In the genomic region with DNA sequence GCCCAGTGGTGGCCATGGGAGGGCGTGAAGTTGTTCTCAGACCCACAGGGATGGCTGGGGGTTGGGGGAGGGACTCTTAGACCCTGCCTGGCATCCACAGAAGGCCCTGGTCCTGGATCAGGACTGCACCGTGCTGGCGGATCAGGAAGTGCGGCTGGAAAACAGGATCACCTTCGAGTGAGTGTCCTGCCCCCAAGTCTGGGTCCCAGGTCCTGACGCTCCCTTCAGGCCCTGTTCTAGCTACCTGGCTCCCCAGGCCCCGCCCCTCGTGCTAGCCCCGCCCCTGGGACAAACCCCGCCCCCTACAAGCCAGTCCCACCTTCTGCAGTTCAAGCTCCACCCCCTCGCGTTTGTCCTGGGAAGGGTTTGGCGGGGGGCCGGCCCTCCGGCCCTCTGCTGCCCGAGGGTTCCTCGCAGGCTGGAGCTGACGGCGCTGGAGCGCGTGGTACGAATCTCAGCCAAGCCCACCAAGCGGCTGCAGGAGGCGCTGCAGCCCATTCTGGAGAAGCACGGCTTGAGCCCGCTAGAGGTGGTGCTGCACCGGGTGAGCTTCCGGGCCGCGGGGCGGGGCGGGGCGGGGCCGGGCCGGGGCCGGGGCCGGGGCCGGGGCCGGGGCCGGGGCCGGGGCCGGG, we compare ENCODE assay signal across 8 cellular contexts. TPM values are rescaled to one million over a fixed set of nuclear protein-coding genes. Genes with fewer than 3 reads are reported as not detected.
DNase-seq lines count a peak whose midpoint lies in the region; ATAC-seq and TF ChIP-seq lines count a peak whose summit lies in the region.

No MANE protein-coding gene starts in this region.

- no peak overlapping the region for H3K27ac ChIP-seq in DND-41 (ENCODE audit: low read length)
- H3K27ac ChIP-seq in vagina = peak overlapping the region; percentile 39

- ATAC-seq in DND-41 (ENCODE audit: insufficient read depth, low read depth) (no peak), HG02798 (IDR thresholded peaks at IDR 0.05; ENCODE audit: poor library complexity, unreplicated experiment) (peak; percentile 68)
- peak; percentile 68 to 87 for ATAC-seq in activated T-cell treated with anti-CD3 and anti-CD28 coated beads, Interleukin-2, amount 50 U/mL, for 72 hours (replicated peaks in 1 of 2)

- H3K9me3 Mint-ChIP-seq in activated T-cell treated with anti-CD3 and anti-CD28 coated beads, Interleukin-2, amount 50 U/mL, for 72 hours = no peaks in the 10 kb centered on the region
- H3K9me3 Mint-ChIP-seq in neural crest cell = no peaks in the 10 kb centered on the region

- H4K20me1 ChIP-seq in DND-41 (ENCODE audit: insufficient read depth, low read length) = no peaks in the 10 kb centered on the region

- no peaks in the 10 kb centered on the region for H3K27me3 Mint-ChIP-seq in activated T-cell treated with anti-CD3 and anti-CD28 coated beads, Interleukin-2, amount 50 U/mL, for 72 hours (ENCODE audit: low read depth)
- peaks cover 12% of the 10 kb centered on the region for H3K27me3 Mint-ChIP-seq in neural crest cell (ENCODE audit: low read depth)

- H3K9ac ChIP-seq in DND-41 (ENCODE audit: low read depth, low read length) = no peak overlapping the region

- H3K4me2 ChIP-seq in DND-41 (ENCODE audit: insufficient read depth, low read length) = no peak overlapping the region

- DNase-seq in DND-41 (no peak), NCI-H460 (ENCODE audit: extremely low read depth, low read depth) (peak; percentile 90), fibroblast of peridontal ligament (ENCODE audit: extremely low read depth) (peak; percentile 60), neural crest cell (ENCODE audit: low read depth, low spot score) (peak; percentile 87), vagina (ENCODE audit: extremely low spot score in 2 of 2) (no peak), SHP77 treated with DMSO at 0.1 percent for 48 hours (lab: John Stamatoyannopoulos, UW) (no peak)
- peak; percentile 60 to 82 for DNase-seq in activated T-cell treated with anti-CD3 and anti-CD28 coated beads, Interleukin-2, amount 50 U/mL, for 72 hours

- no peak overlapping the region for H2AFZ ChIP-seq in DND-41 (ENCODE audit: low read depth, low read length)

- H3K36me3 ChIP-seq in DND-41 (ENCODE audit: insufficient read depth, low read length) = no peaks in the 10 kb centered on the region
- H3K36me3 ChIP-seq in vagina = no peaks in the 10 kb centered on the region

- peaks cover 67% of the 10 kb centered on the region for H3K4me1 Mint-ChIP-seq in activated T-cell treated with anti-CD3 and anti-CD28 coated beads, Interleukin-2, amount 50 U/mL, for 72 hours (ENCODE audit: low read depth)
- peaks cover 26% of the 10 kb centered on the region for H3K4me1 Mint-ChIP-seq in neural crest cell

- peaks cover 7 to 8% of the 10 kb centered on the region in 2 donors for H3K36me3 Mint-ChIP-seq in activated T-cell treated with anti-CD3 and anti-CD28 coated beads, Interleukin-2, amount 50 U/mL, for 72 hours (ENCODE audit: insufficient read depth in 2 of 2)
- H3K36me3 Mint-ChIP-seq in neural crest cell (ENCODE audit: low read depth) = no peaks in the 10 kb centered on the region

- H3K27me3 ChIP-seq in DND-41 (ENCODE audit: insufficient read depth, low read length, poor library complexity) (no peaks in the 10 kb centered on the region), vagina (no peaks in the 10 kb centered on the region)

- TF ChIP-seq POLR2A in vagina (IDR thresholded peaks at IDR 0.05) = no peak

- TF ChIP-seq CTCF in DND-41 (IDR thresholded peaks at IDR 0.05; ENCODE audit: borderline replicate concordance, extremely low read depth, low read length, poor library complexity, severe bottlenecking) = peak; percentile 30
- peak; percentile 66 for TF ChIP-seq CTCF in neural crest cell (conservative IDR thresholded peaks at IDR 0.05)
- no peak for TF ChIP-seq CTCF in vagina (IDR thresholded peaks at IDR 0.05)

- H3K9me3 ChIP-seq in DND-41 (ENCODE audit: insufficient read depth, low read length, severe bottlenecking) (no peaks in the 10 kb centered on the region), vagina (no peaks in the 10 kb centered on the region)

- H3K79me2 ChIP-seq in DND-41 (ENCODE audit: insufficient read depth, low read length) = no peaks in the 10 kb centered on the region

- H3K4me1 ChIP-seq in DND-41 (ENCODE audit: insufficient read depth, low read length) (peaks cover 12% of the 10 kb centered on the region), vagina (peaks cover 65% of the 10 kb centered on the region)

- peak overlapping the region; percentile 53 to 81 for H3K4me3 Mint-ChIP-seq in activated T-cell treated with anti-CD3 and anti-CD28 coated beads, Interleukin-2, amount 50 U/mL, for 72 hours
- H3K4me3 Mint-ChIP-seq in neural crest cell = peak overlapping the region; percentile 78

- intact Hi-C loops in vagina (cut with DNase I) = no loop called here

- H3K4me3 ChIP-seq in DND-41 (ENCODE audit: low read depth in 1 of 2, low read length in 2 of 2) (no peak overlapping the region), vagina (peak overlapping the region; percentile 39 to 43)

- H3K27ac Mint-ChIP-seq in activated T-cell treated with anti-CD3 and anti-CD28 coated beads, Interleukin-2, amount 50 U/mL, for 72 hours = no peak overlapping the region
- H3K27ac Mint-ChIP-seq in neural crest cell (ENCODE audit: unreplicated experiment) = no peak overlapping the region

RNA-seq across cellular contexts. Expression of a gene that starts 12.9 kb away (rescaled TPM):
- total RNA-seq in NCI-H460 (2014; rRNA removed; shearing (Covaris generic)) = 16.0 and 21.4 TPM in 2 replicates
- 5.1 and 6.5 TPM in 2 replicates for polyA plus RNA-seq in NCI-H460 (2014; cell fraction: nucleus; rRNA removed)
- 10 to 100 TPM; 41.3 to 50.8 TPM for total RNA-seq in activated T-cell treated with anti-CD3 and anti-CD28 coated beads, Interleukin-2, amount 50 U/mL, for 72 hours
- 12.3 and 15.7 TPM in 2 replicates for total RNA-seq in neural crest cell
- total RNA-seq in vagina = 49.1 TPM

RNA-seq across cellular contexts. Expression of a gene that starts 13.6 kb away (rescaled TPM):
- total RNA-seq in NCI-H460 (2014; rRNA removed; shearing (Covaris generic)) = not detected in 2 replicates
- polyA plus RNA-seq in NCI-H460 (2014; cell fraction: nucleus; rRNA removed) = not detected in 2 replicates
- under 1 TPM; 0.19 to 0.21 TPM for total RNA-seq in activated T-cell treated with anti-CD3 and anti-CD28 coated beads, Interleukin-2, amount 50 U/mL, for 72 hours
- total RNA-seq in neural crest cell = 0.16 TPM in 1 of 2 replicates, not detected in the other
- total RNA-seq in vagina = not detected

RNA-seq across cellular contexts. Expression of a gene that starts 19.1 kb away (rescaled TPM):
- total RNA-seq in NCI-H460 (2014; rRNA removed; shearing (Covaris generic)) = 274 and 278 TPM in 2 replicates
- 659 and 705 TPM in 2 replicates for polyA plus RNA-seq in NCI-H460 (2014; cell fraction: nucleus; rRNA removed)
- total RNA-seq in activated T-cell treated with anti-CD3 and anti-CD28 coated beads, Interleukin-2, amount 50 U/mL, for 72 hours = 100 to 1,000 TPM; 115 to 124 TPM
- total RNA-seq in neural crest cell (73.0 and 80.5 TPM in 2 replicates), vagina (166 TPM)

RNA-seq across cellular contexts. Expression of a gene that starts 29.9 kb away (rescaled TPM):
- not detected in 2 replicates for total RNA-seq in NCI-H460 (2014; rRNA removed; shearing (Covaris generic))
- not detected in 2 replicates for polyA plus RNA-seq in NCI-H460 (2014; cell fraction: nucleus; rRNA removed)
- not detected for total RNA-seq in activated T-cell treated with anti-CD3 and anti-CD28 coated beads, Interleukin-2, amount 50 U/mL, for 72 hours
- total RNA-seq in neural crest cell (not detected in 2 replicates), vagina (not detected)

RNA-seq across cellular contexts. Expression of a gene that starts 38.8 kb away (rescaled TPM):
- total RNA-seq in NCI-H460 (2014; rRNA removed; shearing (Covaris generic)) = 10.9 and 12.8 TPM in 2 replicates
- polyA plus RNA-seq in NCI-H460 (2014; cell fraction: nucleus; rRNA removed) = 21.8 and 35.3 TPM in 2 replicates
- total RNA-seq in activated T-cell treated with anti-CD3 and anti-CD28 coated beads, Interleukin-2, amount 50 U/mL, for 72 hours = 1 to 10 TPM; 6.5 to 6.7 TPM
- total RNA-seq in neural crest cell (2.3 and 2.7 TPM in 2 replicates), vagina (5.2 TPM)

Comparison
In these comparisons a context has a peak if more than half of its experiments do, and no peak if none do; other contexts are left out.
1. DNase-seq: peak in NCI-H460 (single experiment), activated T-cell treated with anti-CD3 and anti-CD28 coated beads, Interleukin-2, amount 50 U/mL, for 72 hours (2 of 2), fibroblast of peridontal ligament (single experiment) and neural crest cell (single experiment); none in DND-41 (single experiment), vagina (0 of 2) and SHP77 treated with DMSO at 0.1 percent for 48 hours (single experiment).
2. H3K4me3 ChIP-seq: peak in vagina (2 of 2); none in DND-41 (0 of 2).
3. CTCF ChIP-seq: peak in DND-41 (single experiment) and neural crest cell (single experiment); none in vagina (0 of 3).